Comparison of ENCODE assay signal across 21 cellular contexts in the genomic region with DNA sequence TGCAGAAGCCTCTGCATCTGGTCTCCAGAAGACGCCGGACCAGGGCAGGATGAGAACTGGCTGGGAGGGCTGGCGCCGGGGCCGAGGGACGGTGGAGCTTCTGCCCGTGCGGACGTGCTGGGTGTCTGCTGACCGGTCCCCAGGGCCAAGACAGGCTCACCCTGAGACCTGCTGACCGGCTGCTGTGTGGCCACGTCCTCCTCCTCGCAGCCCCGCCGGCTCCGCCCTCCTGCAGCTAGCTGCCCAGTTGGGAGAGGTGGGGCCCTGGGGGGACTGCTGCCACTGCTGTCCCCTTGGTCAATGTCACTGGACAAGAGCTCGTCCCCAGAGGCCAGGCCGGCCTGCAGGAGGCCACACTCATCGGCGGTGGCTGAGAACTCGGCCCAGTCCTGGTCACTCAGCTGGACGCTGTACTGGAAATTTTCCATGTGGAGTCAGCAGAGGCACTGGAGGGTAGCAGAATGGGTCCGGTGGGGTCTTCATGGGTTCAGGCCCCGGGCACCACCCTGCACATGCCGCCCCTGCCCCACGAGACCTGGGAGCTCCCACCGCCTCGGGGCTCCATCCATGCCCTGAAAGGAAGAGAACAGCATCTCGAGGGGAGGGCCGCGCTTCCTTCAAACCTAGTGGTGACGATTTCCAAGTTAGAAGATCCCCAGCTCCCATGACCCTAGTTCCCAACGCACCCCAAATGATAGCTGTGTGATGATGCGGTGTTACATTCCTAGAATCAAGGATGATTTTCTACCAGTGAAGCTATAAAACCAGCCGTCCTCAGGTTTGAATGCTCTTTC. TPM values are rescaled to one million over a fixed set of nuclear protein-coding genes. Genes with fewer than 3 reads are reported as not detected.
"Had no signal": no experiment of that assay in that cellular context is flagged by ENCODE, and none has a peak within 500 bp of the region (broad histone marks: within the 10 kb centered on the region; RNA-seq: fewer than 3 reads in every experiment).

No MANE protein-coding gene starts in this region.

- H3K4me1 Mint-ChIP-seq: activated naive CD8-positive, alpha-beta T cell treated with anti-CD3 and anti-CD28 coated beads for 36 hours had no signal

- H3K27ac ChIP-seq: prostate gland, VCaP had no signal

- H3K9me3 ChIP-seq: prostate gland, tibial artery had no signal

- H3K4me3 Mint-ChIP-seq: activated naive CD8-positive, alpha-beta T cell treated with anti-CD3 and anti-CD28 coated beads for 36 hours; activated T-helper 17 cell treated with anti-CD3 and anti-CD28 coated beads, Interleukin-2, amount 50 U/mL, for 72 hours; dendritic cell treated with granulocyte-macrophage colony-stimulating factor and Interleukin-4, amounts not matched to agents 40 ng/mL and 50 ng/mL, for 4 days; nephron progenitor cell had no signal

- H3K9me3 Mint-ChIP-seq: activated naive CD8-positive, alpha-beta T cell treated with anti-CD3 and anti-CD28 coated beads for 36 hours; activated T-helper 17 cell treated with anti-CD3 and anti-CD28 coated beads, Interleukin-2, amount 50 U/mL, for 72 hours; dendritic cell treated with granulocyte-macrophage colony-stimulating factor and Interleukin-4, amounts not matched to agents 40 ng/mL and 50 ng/mL, for 4 days had no signal

- H3K4me3 ChIP-seq: prostate gland, tibial artery had no signal

- H3K27ac Mint-ChIP-seq: activated naive CD8-positive, alpha-beta T cell treated with anti-CD3 and anti-CD28 coated beads for 36 hours; activated T-helper 17 cell treated with anti-CD3 and anti-CD28 coated beads, Interleukin-2, amount 50 U/mL, for 72 hours; dendritic cell treated with granulocyte-macrophage colony-stimulating factor and Interleukin-4, amounts not matched to agents 40 ng/mL and 50 ng/mL, for 4 days; nephron progenitor cell had no signal

- DNase-seq: activated CD4-positive, alpha-beta T cell treated with anti-CD3 and anti-CD28 coated beads, Interleukin-2, amount 50 U/mL, for 4 hours; activated naive CD4-positive, alpha-beta T cell; activated naive CD8-positive, alpha-beta T cell treated with anti-CD3 and anti-CD28 coated beads for 36 hours; amniotic stem cell; effector CD8-positive, alpha-beta T cell; mammary epithelial cell; midbrain; nephron progenitor cell; stimulated activated CD4-positive, alpha-beta T cell treated with anti-CD3 and anti-CD28 coated beads, Interleukin-12 subunit alpha, Interleukin-12 subunit beta, amount 100 ng/mL, for 4 hours; stimulated activated CD4-positive, alpha-beta T cell treated with anti-CD3 and anti-CD28 coated beads, Interleukin-1b, Interleukin-23, amount 100 ng/mL, for 48 hours; stimulated activated naive CD4-positive, alpha-beta T cell treated with Interleukin-2 at 50 U/mL for 16 hours; substantia nigra; SW 1271; T-helper 2 cell; tibial artery had no signal

- H3K4me1 ChIP-seq: prostate gland had no signal

- H3K36me3 Mint-ChIP-seq: activated naive CD8-positive, alpha-beta T cell treated with anti-CD3 and anti-CD28 coated beads for 36 hours had no signal

- ATAC-seq: activated T-helper 17 cell treated with anti-CD3 and anti-CD28 coated beads, Interleukin-2, amount 50 U/mL, for 72 hours had no signal

- H3K36me3 ChIP-seq: prostate gland, tibial artery had no signal

RNA-seq across cellular contexts. Expression of gene PERM1, which starts 1.1 kb away (rescaled TPM):
- total RNA-seq: activated CD8-positive, alpha-beta memory T cell treated with anti-CD3 and anti-CD28 coated beads for 36 hours; activated naive CD8-positive, alpha-beta T cell treated with anti-CD3 and anti-CD28 coated beads for 36 hours; activated T-helper 17 cell treated with anti-CD3 and anti-CD28 coated beads, Interleukin-2, amount 50 U/mL, for 72 hours; esophagus mucosa; mammary epithelial cell had no signal
